ENCODE assay signal across 1 cellular context in the genomic region with DNA sequence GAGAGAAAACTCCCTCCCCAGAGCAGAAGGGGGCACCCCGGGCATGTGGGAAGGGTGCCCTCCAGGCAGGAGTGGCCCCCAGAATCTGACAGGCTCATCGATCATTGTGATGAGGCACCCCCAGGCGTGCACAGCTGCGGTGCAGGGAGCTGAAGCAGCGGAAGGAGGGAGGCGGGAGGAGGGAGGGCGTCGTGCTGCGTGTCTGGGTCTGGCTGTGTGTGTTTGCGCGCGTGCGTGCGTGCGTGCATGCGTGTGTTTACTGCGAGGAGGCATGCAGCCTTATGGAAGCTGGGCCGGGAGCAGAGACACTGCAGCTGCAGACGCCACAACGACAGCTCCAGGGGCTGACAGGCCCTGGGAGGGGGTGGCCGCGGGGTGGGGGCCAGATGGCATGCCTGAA.
A peak's percentile ranks its signal among the peaks of the same experiment; 100 is the strongest.
TF ChIP-seq lines count a peak whose summit lies in the region.

No MANE protein-coding gene starts in this region.

TF ChIP-seq in HEK293, 187 proteins besides CTCF, POLR2A, EP300 and RAD21:
- TF ChIP-seq, protein P1, sequence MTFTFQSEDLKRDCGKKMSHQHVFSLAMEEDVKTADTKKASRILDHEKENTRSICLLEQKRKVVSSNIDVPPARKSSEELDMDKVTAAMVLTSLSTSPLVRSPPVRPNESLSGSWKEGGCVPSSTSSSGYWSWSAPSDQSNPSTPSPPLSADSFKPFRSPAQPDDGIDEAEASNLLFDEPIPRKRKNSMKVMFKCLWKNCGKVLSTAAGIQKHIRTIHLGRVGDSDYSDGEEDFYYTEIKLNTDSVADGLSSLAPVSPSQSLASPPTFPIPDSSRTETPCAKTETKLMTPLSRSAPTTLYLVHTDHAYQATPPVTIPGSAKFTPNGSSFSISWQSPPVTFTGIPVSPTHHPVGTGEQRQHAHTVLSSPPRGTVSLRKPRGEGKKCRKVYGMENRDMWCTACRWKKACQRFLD (tag by site-specific recombination; IDR thresholded peaks at IDR 0.05) = no peak
- TF ChIP-seq, protein P2, sequence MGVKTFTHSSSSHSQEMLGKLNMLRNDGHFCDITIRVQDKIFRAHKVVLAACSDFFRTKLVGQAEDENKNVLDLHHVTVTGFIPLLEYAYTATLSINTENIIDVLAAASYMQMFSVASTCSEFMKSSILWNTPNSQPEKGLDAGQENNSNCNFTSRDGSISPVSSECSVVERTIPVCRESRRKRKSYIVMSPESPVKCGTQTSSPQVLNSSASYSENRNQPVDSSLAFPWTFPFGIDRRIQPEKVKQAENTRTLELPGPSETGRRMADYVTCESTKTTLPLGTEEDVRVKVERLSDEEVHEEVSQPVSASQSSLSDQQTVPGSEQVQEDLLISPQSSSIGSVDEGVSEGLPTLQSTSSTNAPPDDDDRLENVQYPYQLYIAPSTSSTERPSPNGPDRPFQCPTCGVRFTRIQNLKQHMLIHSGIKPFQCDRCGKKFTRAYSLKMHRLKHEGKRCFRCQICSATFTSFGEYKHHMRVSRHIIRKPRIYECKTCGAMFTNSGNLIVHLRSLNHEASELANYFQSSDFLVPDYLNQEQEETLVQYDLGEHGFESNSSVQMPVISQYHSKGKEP (tag by site-specific recombination; IDR thresholded peaks at IDR 0.05) = peak; percentile 19; the same call in 1 of the 2 replicates
